31 cellular contexts compared by ENCODE assay signal in the genomic region with DNA sequence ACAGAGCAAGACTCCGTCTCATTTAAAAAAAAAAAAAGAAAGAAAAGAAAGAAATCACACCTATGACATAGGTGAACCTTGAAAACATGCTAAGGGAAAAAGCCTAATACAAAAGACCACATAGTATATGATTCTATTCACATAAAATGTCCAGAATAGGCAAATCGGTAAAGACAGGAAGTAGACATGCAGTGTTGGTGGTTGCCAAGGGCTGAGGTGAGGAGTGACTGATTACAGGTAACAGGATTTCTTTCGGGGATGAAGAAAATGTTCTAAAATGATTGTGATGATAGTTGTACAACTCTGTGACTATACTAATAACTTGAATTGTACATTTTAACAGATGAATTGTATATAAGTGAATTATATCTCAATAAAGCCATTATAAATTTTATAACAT. TPM values are rescaled to one million over a fixed set of nuclear protein-coding genes. Genes with fewer than 3 reads are reported as not detected.
DNase-seq lines count a peak whose midpoint lies in the region; ATAC-seq, FAIRE-seq and TF ChIP-seq lines count a peak whose summit lies in the region.
"Had no signal": no experiment of that assay in that cellular context is flagged by ENCODE, and none has a peak within 500 bp of the region (broad histone marks: within the 10 kb centered on the region; RNA-seq: fewer than 3 reads in every experiment).

No MANE protein-coding gene starts in this region.

- FAIRE-seq in GM19239 (lab: Jason Lieb, UNC) = peak; percentile 11
- FAIRE-seq: A204.1, astrocyte, endometrium had no signal

- no peak overlapping the region for H3K4me3 ChIP-seq in gastrocnemius medialis
- H3K4me3 ChIP-seq: esophagus squamous epithelium, GM23338, PC-9, prostate gland, thyroid gland had no signal

- peaks cover 77% of the 10 kb centered on the region for H3K4me1 Mint-ChIP-seq in activated CD8-positive, alpha-beta memory T cell treated with anti-CD3 and anti-CD28 coated beads, Interleukin-2, amount 10 ng/mL, durations not matched to agents 7 days and 5 days
- H3K4me1 Mint-ChIP-seq in activated T-helper 17 cell treated with anti-CD3 and anti-CD28 coated beads, Interleukin-2, amount 50 U/mL, for 72 hours = peaks cover 60% of the 10 kb centered on the region
- H3K4me1 Mint-ChIP-seq in naive thymus-derived CD8-positive, alpha-beta T cell = peaks cover 44 to 86% (median 77%) of the 10 kb centered on the region in 4 donors

- POLR2A ChIA-PET in naive thymus-derived CD8-positive, alpha-beta T cell (lab: Charles Lee) = no interaction called here

- no peak for TF ChIP-seq POLR2A in gastrocnemius medialis (IDR thresholded peaks at IDR 0.05)

- peaks cover 50% of the 10 kb centered on the region for H3K36me3 Mint-ChIP-seq in activated CD8-positive, alpha-beta memory T cell treated with anti-CD3 and anti-CD28 coated beads, Interleukin-2, amount 10 ng/mL, durations not matched to agents 7 days and 5 days
- H3K36me3 Mint-ChIP-seq in activated T-helper 17 cell treated with anti-CD3 and anti-CD28 coated beads, Interleukin-2, amount 50 U/mL, for 72 hours (ENCODE audit: low read depth) = peaks cover 31% of the 10 kb centered on the region
- no peaks in the 10 kb centered on the region for H3K36me3 Mint-ChIP-seq in naive thymus-derived CD8-positive, alpha-beta T cell

- no peaks in the 10 kb centered on the region for H3K27me3 ChIP-seq in gastrocnemius medialis
- H3K27me3 ChIP-seq: esophagus squamous epithelium, thyroid gland had no signal

- H3K36me3 ChIP-seq in gastrocnemius medialis = no peaks in the 10 kb centered on the region
- H3K36me3 ChIP-seq: esophagus squamous epithelium, prostate gland, thyroid gland had no signal

- H3K9me3 ChIP-seq in gastrocnemius medialis = no peaks in the 10 kb centered on the region
- H3K9me3 ChIP-seq: esophagus squamous epithelium, prostate gland, thyroid gland had no signal

- CTCF ChIA-PET in activated CD8-positive, alpha-beta memory T cell treated with anti-CD3 and anti-CD28 coated beads, Interleukin-2, amount 10 ng/mL, durations not matched to agents 7 days and 5 days (lab: Charles Lee) = no interaction called here

- peaks cover 23 to 25% of the 10 kb centered on the region in 2 donors for H3K4me1 ChIP-seq in gastrocnemius medialis

- no peak overlapping the region for H3K27ac Mint-ChIP-seq in activated CD8-positive, alpha-beta memory T cell treated with anti-CD3 and anti-CD28 coated beads, Interleukin-2, amount 10 ng/mL, durations not matched to agents 7 days and 5 days
- H3K27ac Mint-ChIP-seq in activated T-helper 17 cell treated with anti-CD3 and anti-CD28 coated beads, Interleukin-2, amount 50 U/mL, for 72 hours = peak overlapping the region; percentile 98
- peak overlapping the region in 7 of 10 donors; percentile 3 to 86 (median 43) for H3K27ac Mint-ChIP-seq in naive thymus-derived CD8-positive, alpha-beta T cell
- H3K27ac Mint-ChIP-seq: activated CD4-positive, alpha-beta T cell treated with anti-CD3 and anti-CD28 coated beads, Interleukin-2, amount 10 ng/mL, durations not matched to agents 24 days and 14 days; CD8-positive, alpha-beta T cell; GM23338 had no signal

- in situ Hi-C loops in gastrocnemius medialis (cut with MboI; ENCODE audit: low sequenced_read_pairs in 4 of 4) = no loop called here

- H3K27me3 Mint-ChIP-seq in activated CD8-positive, alpha-beta memory T cell treated with anti-CD3 and anti-CD28 coated beads, Interleukin-2, amount 10 ng/mL, durations not matched to agents 7 days and 5 days = no peaks in the 10 kb centered on the region
- H3K27me3 Mint-ChIP-seq in activated T-helper 17 cell treated with anti-CD3 and anti-CD28 coated beads, Interleukin-2, amount 50 U/mL, for 72 hours = no peaks in the 10 kb centered on the region
- no peaks in the 10 kb centered on the region for H3K27me3 Mint-ChIP-seq in naive thymus-derived CD8-positive, alpha-beta T cell
- H3K27me3 Mint-ChIP-seq: activated CD4-positive, alpha-beta T cell treated with anti-CD3 and anti-CD28 coated beads, Interleukin-2, amount 10 ng/mL, durations not matched to agents 24 days and 14 days had no signal

- peak; percentile 6 for ATAC-seq in activated CD8-positive, alpha-beta memory T cell treated with anti-CD3 and anti-CD28 coated beads, Interleukin-2, amount 10 ng/mL, durations not matched to agents 7 days and 5 days
- peak; percentile 43 for ATAC-seq in activated T-helper 17 cell treated with anti-CD3 and anti-CD28 coated beads, Interleukin-2, amount 50 U/mL, for 72 hours (replicated peaks)
- peak in 1 of 2 donors; percentile 54 for ATAC-seq in naive thymus-derived CD8-positive, alpha-beta T cell
- ATAC-seq in HG02938 (IDR thresholded peaks at IDR 0.05; ENCODE audit: unreplicated experiment) (no peak), gastrocnemius medialis (no peak)
- ATAC-seq: CD8-positive, alpha-beta T cell; GM23338; Right ventricle myocardium inferior; sciatic nerve; SK-N-SH treated with all-trans-retinoic acid at 6 μM for 48 hours had no signal

- no peak for TF ChIP-seq CTCF in gastrocnemius medialis (IDR thresholded peaks at IDR 0.05 in 4 of 5, conservative IDR thresholded peaks at IDR 0.05 in 1 of 5)

- intact Hi-C loops in gastrocnemius medialis (cut with DNase I; ENCODE audit: low total_unique reads) = loop anchor here (5.0 to 10.0 kb wide), 2 partner anchors 87 to 305 kb away; partner anchors contain the start of gene ADD3

- no peak overlapping the region for H3K27ac ChIP-seq in gastrocnemius medialis
- H3K27ac ChIP-seq: esophagus squamous epithelium, PC-9, prostate gland, thyroid gland, VCaP had no signal

- H3K9me3 Mint-ChIP-seq in activated CD8-positive, alpha-beta memory T cell treated with anti-CD3 and anti-CD28 coated beads, Interleukin-2, amount 10 ng/mL, durations not matched to agents 7 days and 5 days (ENCODE audit: low read depth) = no peaks in the 10 kb centered on the region
- no peaks in the 10 kb centered on the region for H3K9me3 Mint-ChIP-seq in activated T-helper 17 cell treated with anti-CD3 and anti-CD28 coated beads, Interleukin-2, amount 50 U/mL, for 72 hours
- no peaks in the 10 kb centered on the region for H3K9me3 Mint-ChIP-seq in naive thymus-derived CD8-positive, alpha-beta T cell
- H3K9me3 Mint-ChIP-seq: CD8-positive, alpha-beta T cell; GM23338 had no signal

- DNase-seq in activated CD8-positive, alpha-beta memory T cell treated with anti-CD3 and anti-CD28 coated beads, Interleukin-2, amount 10 ng/mL, durations not matched to agents 7 days and 5 days = peak; percentile 69
- no peak for DNase-seq in activated CD8-positive, alpha-beta memory T cell treated with anti-CD3 and anti-CD28 coated beads, Interleukin-2, amount 50 U/mL, for 48 hours
- DNase-seq in GM19239 (ENCODE audit: insufficient read length, low spot score) (no peak), gastrocnemius medialis (no peak)
- peak in 1 of 10 donors; percentile 35 for DNase-seq in naive thymus-derived CD8-positive, alpha-beta T cell
- DNase-seq in stimulated activated CD4-positive, alpha-beta T cell treated with anti-CD3 and anti-CD28 coated beads, Interleukin-4, amount 100 ng/mL, for 24 hours = no peak
- DNase-seq: activated CD4-positive, alpha-beta T cell treated with anti-CD3 and anti-CD28 coated beads, Interleukin-2, amount 10 ng/mL, durations not matched to agents 24 days and 14 days; caudate nucleus; dermis blood vessel endothelial cell; DMS 273 treated with DMSO at 0.1 percent for 48 hours; esophagus squamous epithelium; foreskin melanocyte; NCI-H1092; NCI-H1694 treated with DMSO at 0.1 percent for 48 hours; NCI-H510A; NK-92 treated with Interleukin-12 subunit alpha and Interleukin-12 subunit beta, amount 100 ng/mL, for 24 hours; PC-9; stimulated activated naive CD4-positive, alpha-beta T cell treated with Interleukin-2 at 50 U/mL for 16 hours; thyroid gland had no signal

- H3K4me3 Mint-ChIP-seq in activated CD8-positive, alpha-beta memory T cell treated with anti-CD3 and anti-CD28 coated beads, Interleukin-2, amount 10 ng/mL, durations not matched to agents 7 days and 5 days = no peak overlapping the region
- H3K4me3 Mint-ChIP-seq in activated T-helper 17 cell treated with anti-CD3 and anti-CD28 coated beads, Interleukin-2, amount 50 U/mL, for 72 hours = peak overlapping the region; percentile 94
- H3K4me3 Mint-ChIP-seq in naive thymus-derived CD8-positive, alpha-beta T cell = peak overlapping the region in 6 of 10 donors; percentile 0 to 49 (median 0)
- H3K4me3 Mint-ChIP-seq: activated CD4-positive, alpha-beta T cell treated with anti-CD3 and anti-CD28 coated beads, Interleukin-2, amount 10 ng/mL, durations not matched to agents 24 days and 14 days; CD8-positive, alpha-beta T cell; GM23338 had no signal

RNA-seq across cellular contexts. Expression of gene XPNPEP1, which starts 3.3 kb away (rescaled TPM):
- 10 to 100 TPM; 72.7 to 84.8 TPM for total RNA-seq in activated CD8-positive, alpha-beta memory T cell treated with anti-CD3 and anti-CD28 coated beads, Interleukin-2, amount 10 ng/mL, durations not matched to agents 7 days and 5 days
- 100 to 1,000 TPM in 1 of 2 donors, 10 to 100 TPM in 1; 97.5 to 108 TPM for total RNA-seq in activated T-helper 17 cell treated with anti-CD3 and anti-CD28 coated beads, Interleukin-2, amount 50 U/mL, for 72 hours
- 10 to 100 TPM; 42.2 to 42.3 TPM for total RNA-seq in naive thymus-derived CD8-positive, alpha-beta T cell
- polyA plus RNA-seq in naive thymus-derived CD8-positive, alpha-beta T cell = 10 to 100 TPM; 16.6 to 19.9 (median 18.7) TPM
- total RNA-seq in gastrocnemius medialis = 10 to 100 TPM; 39.9 to 72.3 (median 64.0) TPM

Comparison
In these comparisons a context has a peak if more than half of its experiments do, and no peak if none do; other contexts are left out.
1. ATAC-seq: peak in activated CD8-positive, alpha-beta memory T cell treated with anti-CD3 and anti-CD28 coated beads, Interleukin-2, amount 10 ng/mL, durations not matched to agents 7 days and 5 days (single experiment) and activated T-helper 17 cell treated with anti-CD3 and anti-CD28 coated beads, Interleukin-2, amount 50 U/mL, for 72 hours (single experiment); none in HG02938 (single experiment) and gastrocnemius medialis (0 of 2).